Comparison of ENCODE assay signal across 12 cellular contexts in genomic region chr22:31870890-31871289, GRCh38.
DNase-seq lines count a peak whose midpoint lies in the region; ATAC-seq lines count a peak whose summit lies in the region.
"Had no signal": no experiment of that assay in that cellular context is flagged by ENCODE, and none has a peak within 500 bp of the region (broad histone marks: within the 10 kb centered on the region; RNA-seq: fewer than 3 reads in every experiment).

No MANE protein-coding gene starts in this region.

- H3K9me3 ChIP-seq in SJSA1 (replicated peaks) (no peaks in the 10 kb centered on the region), SJCRH30 (replicated peaks) (no peaks in the 10 kb centered on the region)
- H3K9me3 ChIP-seq: vagina had no signal

- no peak for ATAC-seq in HG02763 (IDR thresholded peaks at IDR 0.05; ENCODE audit: unreplicated experiment)
- ATAC-seq: T-cell had no signal

- H3K27ac ChIP-seq in SJSA1: peak overlapping the region; percentile 27
- no peak overlapping the region for H3K27ac ChIP-seq in SJCRH30
- H3K27ac ChIP-seq: vagina had no signal

- H3K4me3 ChIP-seq in SJSA1 (no peak overlapping the region), SJCRH30 (no peak overlapping the region)
- H3K4me3 ChIP-seq: vagina had no signal

- DNase-seq in EL (peak; percentile 86), SJSA1 (ENCODE audit: low read depth in 1 of 2, low spot score in 2 of 2) (peak; percentile 83 to 88), fibroblast of peridontal ligament (ENCODE audit: extremely low read depth) (peak; percentile 69), pulmonary artery endothelial cell (ENCODE audit: low read depth, low spot score) (peak; percentile 62), RPMI8226 (no peak), SJCRH30 (no peak), NCI-H2081 treated with DMSO at 0.1 percent for 48 hours (lab: John Stamatoyannopoulos, UW) (no peak)
- DNase-seq: central memory CD4-positive, alpha-beta T cell; NCI-H226; T-cell had no signal

- peaks cover 21% of the 10 kb centered on the region for H3K4me1 ChIP-seq in SJSA1 (replicated peaks)
- no peaks in the 10 kb centered on the region for H3K4me1 ChIP-seq in SJCRH30

- no peaks in the 10 kb centered on the region for H3K27me3 ChIP-seq in SJSA1 (replicated peaks)
- no peaks in the 10 kb centered on the region for H3K27me3 ChIP-seq in SJCRH30
- H3K27me3 ChIP-seq: vagina had no signal

- H3K36me3 ChIP-seq in SJSA1 (peaks cover 25% of the 10 kb centered on the region), SJCRH30 (peaks cover 3% of the 10 kb centered on the region; the same call in 1 of the 2 replicates)

Comparison
In these comparisons a context has a peak if more than half of its experiments do, and no peak if none do; other contexts are left out.
1. DNase-seq: peak in EL (single experiment), SJSA1 (2 of 2), fibroblast of peridontal ligament (single experiment) and pulmonary artery endothelial cell (single experiment); none in RPMI8226 (single experiment), SJCRH30 (0 of 2) and NCI-H2081 treated with DMSO at 0.1 percent for 48 hours (single experiment).